15 cellular contexts compared by ENCODE assay signal in genomic region chr2:97716695-97717617, GRCh38. TPM values are rescaled to one million over a fixed set of nuclear protein-coding genes. Genes with fewer than 3 reads are reported as not detected.
DNase-seq lines count a peak whose midpoint lies in the region; ATAC-seq and TF ChIP-seq lines count a peak whose summit lies in the region.
"Had no signal": no experiment of that assay in that cellular context is flagged by ENCODE, and none has a peak within 500 bp of the region (broad histone marks: within the 10 kb centered on the region; RNA-seq: fewer than 3 reads in every experiment).

No MANE protein-coding gene starts in this region.

- intact Hi-C loops in activated CD4-positive, alpha-beta memory T cell treated with anti-CD3 and anti-CD28 coated beads for 36 hours (cut with micrococcal nuclease) = loop anchor here (10.0 kb wide), 1 partner anchor 278 kb away; the partner anchor contains the start of gene TMEM131
- intact Hi-C loops in sigmoid colon (cut with DNase I) = no loop called here

- DNase-seq in DND-41 (no peak), immature natural killer cell (peak in 1 of 3 donors; percentile 32), sigmoid colon (peak; percentile 54), ACHN (no peak), MV-4-11 (lab: John Stamatoyannopoulos, UW) (no peak), WERI-Rb-1 (no peak)
- DNase-seq in activated CD4-positive, alpha-beta memory T cell treated with anti-CD3 and anti-CD28 coated beads for 36 hours = no peak
- DNase-seq: GF-D8; NCI-H1417 treated with DMSO at 0.1 percent for 48 hours; NCI-H510A; RPMI8226; stimulated activated CD4-positive, alpha-beta T cell treated with anti-CD3 and anti-CD28 coated beads, Interleukin-4, amount 100 ng/mL, for 4 hours; stimulated activated naive CD4-positive, alpha-beta T cell treated with Interleukin-2 at 50 U/mL for 16 hours had no signal

- in situ Hi-C loops in ACHN (cut with HindIII; ENCODE audit: low pct_ligation_motif_present, low pct_unique_long_range_greater_than_20kb, low sequenced_read_pairs) = no loop called here

- H4K20me1 ChIP-seq in DND-41 (ENCODE audit: insufficient read depth, low read length) = peaks cover 20% of the 10 kb centered on the region

- no peak overlapping the region for H2AFZ ChIP-seq in DND-41 (ENCODE audit: low read depth, low read length)

- H3K9me3 Mint-ChIP-seq in activated CD4-positive, alpha-beta memory T cell treated with anti-CD3 and anti-CD28 coated beads for 36 hours = no peaks in the 10 kb centered on the region
- H3K9me3 Mint-ChIP-seq in immature natural killer cell = no peaks in the 10 kb centered on the region

- no peaks in the 10 kb centered on the region for H3K27me3 ChIP-seq in DND-41 (ENCODE audit: insufficient read depth, low read length, poor library complexity)
- no peaks in the 10 kb centered on the region for H3K27me3 ChIP-seq in sigmoid colon
- H3K27me3 ChIP-seq in WERI-Rb-1 (ENCODE audit: insufficient read depth, low read depth, severe bottlenecking) = no peaks in the 10 kb centered on the region

- peaks cover 95% of the 10 kb centered on the region for H3K79me2 ChIP-seq in DND-41 (ENCODE audit: insufficient read depth, low read length)

- POLR2A ChIA-PET in activated CD4-positive, alpha-beta memory T cell treated with anti-CD3 and anti-CD28 coated beads for 36 hours (lab: Charles Lee) = interaction anchor here (1.2 to 1.7 kb wide), 2 partner anchors 24 to 54 kb away, joined by 3 to 6 read pairs; no protein-coding TSS in a partner anchor

- H3K27ac ChIP-seq in DND-41 (ENCODE audit: low read length) = peak overlapping the region; percentile 98
- H3K27ac ChIP-seq in sigmoid colon = no peak overlapping the region
- H3K27ac ChIP-seq in WERI-Rb-1 = no peak overlapping the region

- H3K9me3 ChIP-seq in DND-41 (ENCODE audit: insufficient read depth, low read length, severe bottlenecking) (no peaks in the 10 kb centered on the region), sigmoid colon (no peaks in the 10 kb centered on the region), WERI-Rb-1 (ENCODE audit: severe bottlenecking) (no peaks in the 10 kb centered on the region)

- WGBS in sigmoid colon, 2 donors = 84% methylated on average over 21 of the region's 21 CpGs

- H3K4me3 Mint-ChIP-seq in activated CD4-positive, alpha-beta memory T cell treated with anti-CD3 and anti-CD28 coated beads for 36 hours = peak overlapping the region; percentile 76
- peak overlapping the region; percentile 92 to 99 (median 98) for H3K4me3 Mint-ChIP-seq in immature natural killer cell

- peak overlapping the region; percentile 98 for H3K9ac ChIP-seq in DND-41 (ENCODE audit: low read depth, low read length)

- H3K4me1 Mint-ChIP-seq in activated CD4-positive, alpha-beta memory T cell treated with anti-CD3 and anti-CD28 coated beads for 36 hours (ENCODE audit: low read depth) = peaks cover 73% of the 10 kb centered on the region
- peaks cover 87 to 98% of the 10 kb centered on the region in 2 donors for H3K4me1 Mint-ChIP-seq in immature natural killer cell

- no peaks in the 10 kb centered on the region for H3K27me3 Mint-ChIP-seq in activated CD4-positive, alpha-beta memory T cell treated with anti-CD3 and anti-CD28 coated beads for 36 hours
- H3K27me3 Mint-ChIP-seq in immature natural killer cell (ENCODE audit: low read depth in 3 of 3) = peaks cover 12 to 28% (median 21%) of the 10 kb centered on the region in 3 donors

- no peak for TF ChIP-seq POLR2A in sigmoid colon (IDR thresholded peaks at IDR 0.05)

- peak overlapping the region; percentile 95 for H3K27ac Mint-ChIP-seq in activated CD4-positive, alpha-beta memory T cell treated with anti-CD3 and anti-CD28 coated beads for 36 hours
- peak overlapping the region; percentile 96 to 100 (median 98) for H3K27ac Mint-ChIP-seq in immature natural killer cell

- ATAC-seq in DND-41 (ENCODE audit: insufficient read depth, low read depth) = no peak

- peak overlapping the region in 1 of 2 experiments; percentile 87; a peak in 2 of 4 replicates for H3K4me3 ChIP-seq in DND-41 (ENCODE audit: low read depth in 1 of 2, low read length in 2 of 2)
- no peak overlapping the region for H3K4me3 ChIP-seq in sigmoid colon
- H3K4me3 ChIP-seq in WERI-Rb-1 (ENCODE audit: low read depth, low read length) = no peak overlapping the region

- TF ChIP-seq CTCF in DND-41 (IDR thresholded peaks at IDR 0.05; ENCODE audit: borderline replicate concordance, extremely low read depth, low read length, poor library complexity, severe bottlenecking) = no peak
- no peak for TF ChIP-seq CTCF in sigmoid colon (IDR thresholded peaks at IDR 0.05)
- no peak for TF ChIP-seq CTCF in WERI-Rb-1 (IDR thresholded peaks at IDR 0.05; ENCODE audit: low read depth, low read length)

- H3K4me2 ChIP-seq in DND-41 (ENCODE audit: insufficient read depth, low read length) = peak overlapping the region; percentile 84

- CTCF ChIA-PET in activated CD4-positive, alpha-beta memory T cell treated with anti-CD3 and anti-CD28 coated beads for 36 hours (lab: Charles Lee) = interaction anchor here (1.1 to 2.6 kb wide), 6 partner anchors 7 to 126 kb away, joined by 3 to 26 read pairs (median 12); no protein-coding TSS in a partner anchor

- TF ChIP-seq EP300 in sigmoid colon (IDR thresholded peaks at IDR 0.05) = no peak

- H3K36me3 Mint-ChIP-seq in activated CD4-positive, alpha-beta memory T cell treated with anti-CD3 and anti-CD28 coated beads for 36 hours = peaks cover 56% of the 10 kb centered on the region
- peaks cover 42 to 58% (median 42%) of the 10 kb centered on the region in 3 donors for H3K36me3 Mint-ChIP-seq in immature natural killer cell

- H3K4me1 ChIP-seq in DND-41 (ENCODE audit: insufficient read depth, low read length) = peaks cover 73% of the 10 kb centered on the region
- no peaks in the 10 kb centered on the region for H3K4me1 ChIP-seq in sigmoid colon

- H3K36me3 ChIP-seq in DND-41 (ENCODE audit: insufficient read depth, low read length) = peaks cover 64% of the 10 kb centered on the region
- H3K36me3 ChIP-seq in sigmoid colon = no peaks in the 10 kb centered on the region
- H3K36me3 ChIP-seq in WERI-Rb-1 = no peaks in the 10 kb centered on the region

RNA-seq across cellular contexts. Expression of gene ZAP70, which starts 3.6 kb away (rescaled TPM):
- total RNA-seq in activated CD4-positive, alpha-beta memory T cell treated with anti-CD3 and anti-CD28 coated beads for 36 hours = 100 to 1,000 TPM; 160 to 166 TPM
- polyA plus RNA-seq in immature natural killer cell (100 to 1,000 TPM; 219 to 329 (median 246) TPM), sigmoid colon (10 to 100 TPM in 1 of 3 donors, not detected in 2; 28.0 TPM)
- total RNA-seq in sigmoid colon = 1 to 10 TPM; 1.3 to 4.3 (median 2.2) TPM
- total RNA-seq: fibroblast of villous mesenchyme, renal cortical epithelial cell had no signal

RNA-seq across cellular contexts. Expression of gene C2orf92, which starts 47.4 kb away (rescaled TPM):
- 1 to 10 TPM; 4.5 to 4.8 TPM for total RNA-seq in activated CD4-positive, alpha-beta memory T cell treated with anti-CD3 and anti-CD28 coated beads for 36 hours
- polyA plus RNA-seq in immature natural killer cell = under 1 TPM in 1 of 3 donors, not detected in 2; 0.37 TPM
- 10 to 100 TPM in 1 of 4 donors, 1 to 10 TPM in 2, not detected in 1; 6.0 to 22.7 (median 6.3) TPM for total RNA-seq in sigmoid colon
- polyA plus RNA-seq in sigmoid colon = 1 to 10 TPM in 2 of 3 donors, not detected in 1; 2.9 to 4.2 TPM

RNA-seq across cellular contexts. Expression of gene ACTR1B, which starts 53.1 kb away (rescaled TPM):
- 100 to 1,000 TPM; 113 to 114 TPM for total RNA-seq in activated CD4-positive, alpha-beta memory T cell treated with anti-CD3 and anti-CD28 coated beads for 36 hours
- 10 to 100 TPM; 15.3 to 19.3 (median 17.3) TPM for polyA plus RNA-seq in immature natural killer cell
- total RNA-seq in sigmoid colon = 10 to 100 TPM; 63.0 to 85.3 (median 77.6) TPM
- polyA plus RNA-seq in sigmoid colon = 10 to 100 TPM; 55.3 to 75.4 (median 67.5) TPM

Comparison
In these comparisons a context has a peak if more than half of its experiments do, and no peak if none do; other contexts are left out.
1. RNA of gene ZAP70, which starts 3.6 kb away (total RNA-seq): 160 to 166 TPM in activated CD4-positive, alpha-beta memory T cell treated with anti-CD3 and anti-CD28 coated beads for 36 hours; 1.3 to 4.3 TPM in sigmoid colon; every median in the first group is over 10 times any median in the second.